2 cellular contexts compared by ENCODE assay signal in the genomic region with DNA sequence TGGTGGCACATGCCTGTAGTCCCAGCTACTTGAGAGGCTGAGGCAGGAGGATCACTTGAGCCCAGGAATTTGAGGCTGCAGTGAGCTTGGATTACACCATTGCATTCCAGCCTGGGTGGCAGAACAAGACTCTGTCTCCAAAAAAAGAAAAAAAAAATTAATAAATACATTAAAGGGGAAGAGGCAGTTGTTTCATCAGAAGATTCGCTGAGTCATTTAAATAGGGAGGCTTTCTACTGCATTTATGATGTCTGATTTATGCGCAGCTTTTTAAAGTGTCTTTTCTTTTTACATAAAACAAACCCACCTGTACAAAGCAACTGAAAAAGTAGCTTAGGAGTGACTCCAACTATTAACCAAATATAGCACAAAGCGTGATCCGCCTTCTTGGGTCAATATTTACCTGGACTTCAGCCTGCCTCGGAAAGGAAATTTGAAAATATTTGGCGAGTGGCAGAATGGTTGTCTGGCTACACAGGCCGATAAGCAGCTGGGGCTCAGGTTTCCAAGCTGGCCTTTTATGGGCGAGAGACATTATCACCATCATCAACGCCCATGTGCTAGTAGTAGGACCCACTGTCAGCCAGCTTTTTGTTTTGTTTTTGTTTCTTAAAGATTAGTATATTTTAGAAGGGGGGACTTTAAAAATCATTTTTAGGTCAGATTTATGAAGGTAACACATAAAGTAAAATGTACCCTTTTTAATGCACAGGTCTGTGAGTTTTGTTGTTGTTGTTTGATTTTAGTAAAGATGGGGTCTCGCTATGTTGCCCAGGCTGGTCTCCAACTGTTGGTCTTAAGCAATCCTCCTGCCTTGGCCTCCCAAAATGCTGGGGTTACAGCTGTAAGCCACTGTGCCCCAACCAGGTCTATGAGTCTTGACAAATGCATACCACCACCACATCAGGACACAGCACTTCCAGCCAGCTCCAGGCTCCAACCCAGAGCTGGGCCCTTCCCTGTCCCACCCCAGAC.
TF ChIP-seq lines count a peak whose summit lies in the region.

No MANE protein-coding gene starts in this region.

TF ChIP-seq in HEK293, 187 proteins besides CTCF, POLR2A, EP300 and RAD21 (continues in another document):
- TF ChIP-seq ZNF629 (tag by site-specific recombination; IDR thresholded peaks at IDR 0.05) (no peak), ZNF529 (tag by site-specific recombination; IDR thresholded peaks at IDR 0.05; ENCODE audit: insufficient replicate concordance) (no peak), GFI1B (tag by site-specific recombination; IDR thresholded peaks at IDR 0.05) (no peak), ZNF514 (tag by site-specific recombination; IDR thresholded peaks at IDR 0.05) (no peak), KLF8 (tag by site-specific recombination; IDR thresholded peaks at IDR 0.05) (no peak), PATZ1 (tag by site-specific recombination; IDR thresholded peaks at IDR 0.05) (no peak), ZNF830 (tag by site-specific recombination; IDR thresholded peaks at IDR 0.05; ENCODE audit: low read depth) (no peak), ZSCAN30 (tag by site-specific recombination; IDR thresholded peaks at IDR 0.05) (no peak), ZNF202 (tag by site-specific recombination; IDR thresholded peaks at IDR 0.05; ENCODE audit: borderline replicate concordance) (no peak), ZNF692 (tag by site-specific recombination; IDR thresholded peaks at IDR 0.05) (0 out of 2 replicates have a peak, but pooled peaks have one; percentile 19), ZBTB20 (tag by site-specific recombination; IDR thresholded peaks at IDR 0.05) (no peak), ZBTB17 (tag by site-specific recombination; IDR thresholded peaks at IDR 0.05) (0 out of 2 replicates have a peak, but pooled peaks have one; percentile 22), ZNF335 (tag by site-specific recombination; conservative IDR thresholded peaks at IDR 0.05) (peak; percentile 55)
- TF ChIP-seq, protein P1, sequence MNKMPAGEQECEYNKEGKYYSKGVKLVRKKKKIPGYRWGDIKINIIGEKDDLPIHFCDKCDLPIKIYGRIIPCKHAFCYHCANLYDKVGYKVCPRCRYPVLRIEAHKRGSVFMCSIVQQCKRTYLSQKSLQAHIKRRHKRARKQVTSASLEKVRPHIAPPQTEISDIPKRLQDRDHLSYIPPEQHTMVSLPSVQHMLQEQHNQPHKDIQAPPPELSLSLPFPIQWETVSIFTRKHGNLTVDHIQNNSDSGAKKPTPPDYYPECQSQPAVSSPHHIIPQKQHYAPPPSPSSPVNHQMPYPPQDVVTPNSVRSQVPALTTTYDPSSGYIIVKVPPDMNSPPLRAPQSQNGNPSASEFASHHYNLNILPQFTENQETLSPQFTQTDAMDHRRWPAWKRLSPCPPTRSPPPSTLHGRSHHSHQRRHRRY (tag by site-specific recombination; IDR thresholded peaks at IDR 0.05), result no peak
- TF ChIP-seq, protein P2, sequence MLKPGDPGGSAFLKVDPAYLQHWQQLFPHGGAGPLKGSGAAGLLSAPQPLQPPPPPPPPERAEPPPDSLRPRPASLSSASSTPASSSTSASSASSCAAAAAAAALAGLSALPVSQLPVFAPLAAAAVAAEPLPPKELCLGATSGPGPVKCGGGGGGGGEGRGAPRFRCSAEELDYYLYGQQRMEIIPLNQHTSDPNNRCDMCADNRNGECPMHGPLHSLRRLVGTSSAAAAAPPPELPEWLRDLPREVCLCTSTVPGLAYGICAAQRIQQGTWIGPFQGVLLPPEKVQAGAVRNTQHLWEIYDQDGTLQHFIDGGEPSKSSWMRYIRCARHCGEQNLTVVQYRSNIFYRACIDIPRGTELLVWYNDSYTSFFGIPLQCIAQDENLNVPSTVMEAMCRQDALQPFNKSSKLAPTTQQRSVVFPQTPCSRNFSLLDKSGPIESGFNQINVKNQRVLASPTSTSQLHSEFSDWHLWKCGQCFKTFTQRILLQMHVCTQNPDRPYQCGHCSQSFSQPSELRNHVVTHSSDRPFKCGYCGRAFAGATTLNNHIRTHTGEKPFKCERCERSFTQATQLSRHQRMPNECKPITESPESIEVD (tag by site-specific recombination; IDR thresholded peaks at IDR 0.05), result 0 out of 2 replicates have a peak, but pooled peaks have one; percentile 31

TF ChIP-seq in K562, 482 proteins besides CTCF, POLR2A, EP300 and RAD21 (continues in another document):
- TF ChIP-seq POLR3A (IDR thresholded peaks at IDR 0.05; ENCODE audit: borderline replicate concordance, extremely low read depth, insufficient read depth, insufficient read length), result no peak
- no peak for TF ChIP-seq JUND (IDR thresholded peaks at IDR 0.05; ENCODE audit: borderline replicate concordance, low read depth, low read length)
- TF ChIP-seq JUND (tag; IDR thresholded peaks at IDR 0.05; ENCODE audit: borderline replicate concordance, low read depth, low read length), result no peak
- no peak for TF ChIP-seq MBD2 (IDR thresholded peaks at IDR 0.05; ENCODE audit: borderline replicate concordance, low read depth)
- no peak for TF ChIP-seq ELF1 (tag; IDR thresholded peaks at IDR 0.05)
- TF ChIP-seq CGGBP1 (CRISPR knock-in tag; IDR thresholded peaks at IDR 0.05), result no peak
- no peak for TF ChIP-seq TAF9B (IDR thresholded peaks at IDR 0.05; ENCODE audit: partially characterized antibody)
- TF ChIP-seq ZNF695 (CRISPR knock-in tag; IDR thresholded peaks at IDR 0.05), result no peak
- TF ChIP-seq YY1 (IDR thresholded peaks at IDR 0.05; ENCODE audit: borderline replicate concordance in 1 of 3, control insufficient read depth in 1 of 3, extremely low read depth in 1 of 3, insufficient read depth in 3 of 3, insufficient read length in 1 of 3, insufficient replicate concordance in 2 of 3, low read depth in 1 of 3, low read length in 2 of 3), result no peak
- TF ChIP-seq DLX4 (CRISPR knock-in tag; IDR thresholded peaks at IDR 0.05), result no peak
- no peak for TF ChIP-seq MYBL2 (IDR thresholded peaks at IDR 0.05; ENCODE audit: low read depth)
- TF ChIP-seq MYBL2 (CRISPR knock-in tag; IDR thresholded peaks at IDR 0.05; ENCODE audit: borderline replicate concordance), result no peak
- no peak for TF ChIP-seq KLF10 (CRISPR knock-in tag; IDR thresholded peaks at IDR 0.05)
- TF ChIP-seq, protein P3, sequence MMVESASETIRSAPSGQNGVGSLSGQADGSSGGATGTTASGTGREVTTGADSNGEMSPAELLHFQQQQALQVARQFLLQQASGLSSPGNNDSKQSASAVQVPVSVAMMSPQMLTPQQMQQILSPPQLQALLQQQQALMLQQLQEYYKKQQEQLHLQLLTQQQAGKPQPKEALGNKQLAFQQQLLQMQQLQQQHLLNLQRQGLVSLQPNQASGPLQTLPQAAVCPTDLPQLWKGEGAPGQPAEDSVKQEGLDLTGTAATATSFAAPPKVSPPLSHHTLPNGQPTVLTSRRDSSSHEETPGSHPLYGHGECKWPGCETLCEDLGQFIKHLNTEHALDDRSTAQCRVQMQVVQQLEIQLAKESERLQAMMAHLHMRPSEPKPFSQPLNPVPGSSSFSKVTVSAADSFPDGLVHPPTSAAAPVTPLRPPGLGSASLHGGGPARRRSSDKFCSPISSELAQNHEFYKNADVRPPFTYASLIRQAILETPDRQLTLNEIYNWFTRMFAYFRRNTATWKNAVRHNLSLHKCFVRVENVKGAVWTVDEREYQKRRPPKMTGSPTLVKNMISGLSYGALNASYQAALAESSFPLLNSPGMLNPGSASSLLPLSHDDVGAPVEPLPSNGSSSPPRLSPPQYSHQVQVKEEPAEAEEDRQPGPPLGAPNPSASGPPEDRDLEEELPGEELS (CRISPR knock-in tag; IDR thresholded peaks at IDR 0.05; ENCODE audit: borderline replicate concordance), result no peak
- no peak for TF ChIP-seq ZNF518B (CRISPR knock-in tag; IDR thresholded peaks at IDR 0.05)
- peak; percentile 33; the same call in 1 of the 2 replicates for TF ChIP-seq L3MBTL2 (IDR thresholded peaks at IDR 0.05)
- no peak for TF ChIP-seq RFX5 (IDR thresholded peaks at IDR 0.05; ENCODE audit: low read depth, low read length)
- TF ChIP-seq, protein P4, sequence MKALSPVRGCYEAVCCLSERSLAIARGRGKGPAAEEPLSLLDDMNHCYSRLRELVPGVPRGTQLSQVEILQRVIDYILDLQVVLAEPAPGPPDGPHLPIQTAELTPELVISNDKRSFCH (CRISPR knock-in tag; IDR thresholded peaks at IDR 0.05), result no peak
- TF ChIP-seq, protein P4 (tag; IDR thresholded peaks at IDR 0.05), result no peak
- TF ChIP-seq MAFG (tag; conservative IDR thresholded peaks at IDR 0.05), result peak; percentile 93
- TF ChIP-seq, protein P5, sequence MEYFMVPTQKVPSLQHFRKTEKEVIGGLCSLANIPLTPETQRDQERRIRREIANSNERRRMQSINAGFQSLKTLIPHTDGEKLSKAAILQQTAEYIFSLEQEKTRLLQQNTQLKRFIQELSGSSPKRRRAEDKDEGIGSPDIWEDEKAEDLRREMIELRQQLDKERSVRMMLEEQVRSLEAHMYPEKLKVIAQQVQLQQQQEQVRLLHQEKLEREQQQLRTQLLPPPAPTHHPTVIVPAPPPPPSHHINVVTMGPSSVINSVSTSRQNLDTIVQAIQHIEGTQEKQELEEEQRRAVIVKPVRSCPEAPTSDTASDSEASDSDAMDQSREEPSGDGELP (CRISPR knock-in tag; IDR thresholded peaks at IDR 0.05; ENCODE audit: borderline replicate concordance), result no peak
- TF ChIP-seq ZNF311 (CRISPR knock-in tag; IDR thresholded peaks at IDR 0.05), result no peak
- no peak for TF ChIP-seq MLX (CRISPR knock-in tag; conservative IDR thresholded peaks at IDR 0.05)
- TF ChIP-seq SMAD3 (CRISPR knock-in tag; conservative IDR thresholded peaks at IDR 0.05), result no peak
- no peak for TF ChIP-seq RHOXF2B (CRISPR knock-in tag; conservative IDR thresholded peaks at IDR 0.05)
- peak; percentile 28; the same call in 1 of the 2 replicates for TF ChIP-seq BACH1 (tag; IDR thresholded peaks at IDR 0.05)
- TF ChIP-seq ZNF75A (CRISPR knock-in tag; IDR thresholded peaks at IDR 0.05), result no peak
- no peak for TF ChIP-seq SPI1 (IDR thresholded peaks at IDR 0.05; ENCODE audit: borderline replicate concordance, low read depth, low read length)
- 0 out of 6 replicates have a peak, but pooled peaks of 1 of the 3 experiments have one; percentile 19 for TF ChIP-seq ZBTB11 (CRISPR knock-in tag; IDR thresholded peaks at IDR 0.05)
- 0 out of 2 replicates have a peak, but pooled peaks have one; percentile 25 for TF ChIP-seq DPF2 (IDR thresholded peaks at IDR 0.05)
- no peak for TF ChIP-seq RBFOX2 (IDR thresholded peaks at IDR 0.05; ENCODE audit: low read depth, low read length)
- TF ChIP-seq NRF1 (conservative IDR thresholded peaks at IDR 0.05 in 1 of 2, IDR thresholded peaks at IDR 0.05 in 1 of 2), result peak in 1 of 2 experiments; percentile 25; a peak in 2 of 4 replicates
